ENCODE assay signal across 10 cellular contexts in the genomic region with DNA sequence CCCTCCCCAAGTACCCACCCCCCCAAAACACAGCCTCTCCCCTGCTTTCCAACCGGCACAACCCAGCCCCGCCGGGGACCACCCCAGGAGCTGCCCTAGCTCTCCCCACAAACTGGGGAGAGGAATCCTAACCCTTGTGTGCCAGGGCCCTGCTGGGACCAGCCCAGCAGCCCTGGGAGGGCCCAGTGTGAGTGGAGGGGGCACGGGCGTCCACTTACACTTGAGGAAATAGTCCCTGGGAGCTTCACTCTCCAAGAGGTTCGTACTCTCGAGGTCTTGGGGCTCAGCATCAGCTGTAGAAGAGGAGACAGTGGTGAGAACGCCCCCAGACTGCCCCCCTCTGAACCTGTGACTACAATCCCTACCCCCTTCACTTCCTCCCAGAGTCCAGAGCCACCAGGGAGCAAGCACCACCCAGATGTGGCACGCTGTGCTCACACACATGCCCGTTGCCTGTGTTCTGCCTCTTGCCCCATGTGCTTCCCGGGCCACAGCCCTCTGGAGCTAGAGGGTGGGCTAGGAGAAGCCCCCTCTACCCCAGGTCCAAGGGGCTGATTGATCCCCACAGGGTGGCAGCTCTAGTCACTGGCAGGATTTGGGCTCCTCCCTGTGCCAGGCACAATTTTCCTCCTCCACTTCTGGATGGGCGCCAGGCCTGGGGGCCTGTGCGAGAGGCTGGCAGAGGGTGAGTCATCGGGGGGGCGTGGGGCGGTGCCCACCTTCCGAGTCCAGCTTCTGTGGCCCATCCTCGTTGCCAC. TPM values are rescaled to one million over a fixed set of nuclear protein-coding genes. Genes with fewer than 3 reads are reported as not detected.
DNase-seq lines count a peak whose midpoint lies in the region; ATAC-seq and TF ChIP-seq lines count a peak whose summit lies in the region.
"Had no signal": no experiment of that assay in that cellular context is flagged by ENCODE, and none has a peak within 500 bp of the region (broad histone marks: within the 10 kb centered on the region; RNA-seq: fewer than 3 reads in every experiment).

No MANE protein-coding gene starts in this region.

- H3K4me1 ChIP-seq in ACC112 (ENCODE audit: control insufficient read depth, insufficient read depth, low read length, unreplicated experiment): peaks cover 35% of the 10 kb centered on the region
- peaks cover 51% of the 10 kb centered on the region for H3K4me1 ChIP-seq in body of pancreas
- peaks cover 30 to 36% of the 10 kb centered on the region in 2 donors for H3K4me1 ChIP-seq in naive thymus-derived CD4-positive, alpha-beta T cell (ENCODE audit: control insufficient read depth in 2 of 2, insufficient read depth in 2 of 2, low read length in 2 of 2)

- intact Hi-C loops in body of pancreas (cut with DNase I): no loop called here
- intact Hi-C loops in naive thymus-derived CD4-positive, alpha-beta T cell (cut with micrococcal nuclease): no loop called here

- DNase-seq in LNCaP clone FGC (ENCODE audit: low read depth) (no peak), body of pancreas (peak in 3 of 4 donors; percentile 50 to 81 (median 55)), HK-2 (ENCODE audit: unreplicated experiment) (no peak), NCI-H526 (lab: John Stamatoyannopoulos, UW) (no peak), hippocampal formation (lab: John Stamatoyannopoulos, UW) (no peak), NCI-H2227 (lab: John Stamatoyannopoulos, UW; ENCODE audit: unreplicated experiment) (no peak)
- DNase-seq in naive thymus-derived CD4-positive, alpha-beta T cell: no peak
- DNase-seq: GDM1, GM23248 had no signal

- no peaks in the 10 kb centered on the region for H3K79me2 ChIP-seq in ACC112 (ENCODE audit: control insufficient read depth, insufficient read depth, low read length, unreplicated experiment)

- POLR2A ChIA-PET in naive thymus-derived CD4-positive, alpha-beta T cell (lab: Charles Lee): interaction anchor here (0.8 to 20.0 kb wide), 20 partner anchors 8 to 615 kb away, joined by 3 to 354 read pairs (median 5); a partner anchor contains a TSS

- no peak overlapping the region for H2AFZ ChIP-seq in ACC112 (ENCODE audit: low read length, unreplicated experiment)
- H2AFZ ChIP-seq: GM23248 had no signal

- H3K9me3 Mint-ChIP-seq in naive thymus-derived CD4-positive, alpha-beta T cell: no peaks in the 10 kb centered on the region

- TF ChIP-seq POLR2A in body of pancreas (IDR thresholded peaks at IDR 0.05): no peak

- H3K4me1 Mint-ChIP-seq in naive thymus-derived CD4-positive, alpha-beta T cell: peaks cover 25 to 56% (median 46%) of the 10 kb centered on the region in 7 donors

- no peaks in the 10 kb centered on the region for H3K9me3 ChIP-seq in body of pancreas
- no peaks in the 10 kb centered on the region for H3K9me3 ChIP-seq in naive thymus-derived CD4-positive, alpha-beta T cell (ENCODE audit: control insufficient read depth in 2 of 3, low read length in 3 of 3)

- no peaks in the 10 kb centered on the region for H3K27me3 ChIP-seq in ACC112 (ENCODE audit: insufficient read depth, low read length)
- no peaks in the 10 kb centered on the region for H3K27me3 ChIP-seq in body of pancreas
- no peaks in the 10 kb centered on the region for H3K27me3 ChIP-seq in naive thymus-derived CD4-positive, alpha-beta T cell (ENCODE audit: control insufficient read depth in 2 of 2, insufficient read depth in 2 of 2, low read length in 2 of 2)

- H3K27me3 Mint-ChIP-seq in naive thymus-derived CD4-positive, alpha-beta T cell: peaks cover 0 to 17% (median 0%) of the 10 kb centered on the region in 5 donors

- peaks cover 0 to 2% (median 0%) of the 10 kb centered on the region in 5 donors for H3K36me3 Mint-ChIP-seq in naive thymus-derived CD4-positive, alpha-beta T cell

- H3K27ac ChIP-seq in ACC112 (ENCODE audit: low read depth, low read length) (peak overlapping the region; percentile 91), body of pancreas (peak overlapping the region; percentile 93 to 99 (median 93))
- H3K27ac ChIP-seq in naive thymus-derived CD4-positive, alpha-beta T cell (ENCODE audit: low read depth, low read length): peak overlapping the region; percentile 70
- H3K27ac ChIP-seq: GM23248 had no signal

- TF ChIP-seq CTCF in LNCaP clone FGC (IDR thresholded peaks at IDR 0.05; ENCODE audit: control insufficient read depth, extremely low read depth, insufficient read depth) (no peak), body of pancreas (IDR thresholded peaks at IDR 0.05) (no peak)

- peak overlapping the region; percentile 65 to 99 (median 90) for H3K4me3 Mint-ChIP-seq in naive thymus-derived CD4-positive, alpha-beta T cell

- H3K27ac Mint-ChIP-seq in naive thymus-derived CD4-positive, alpha-beta T cell: peak overlapping the region in 8 of 9 donors; percentile 59 to 97 (median 92)

- H3K36me3 ChIP-seq in ACC112 (ENCODE audit: insufficient read depth, low read length): no peaks in the 10 kb centered on the region
- H3K36me3 ChIP-seq in body of pancreas (replicated peaks in 1 of 2; ENCODE audit: insufficient read depth in 1 of 2, low read depth in 2 of 2): no peaks in the 10 kb centered on the region
- no peaks in the 10 kb centered on the region for H3K36me3 ChIP-seq in naive thymus-derived CD4-positive, alpha-beta T cell (ENCODE audit: control insufficient read depth in 2 of 3, insufficient read depth in 3 of 3, low read length in 3 of 3)

- WGBS in body of pancreas, 2 donors: 76 to 78% methylated on average over 4 to 13 of the region's 18 CpGs

- CTCF ChIA-PET in naive thymus-derived CD4-positive, alpha-beta T cell (lab: Charles Lee): interaction anchor here (0.6 to 3.0 kb wide), 13 partner anchors 12 to 1084 kb away, joined by 3 to 25 read pairs (median 5); a partner anchor contains a TSS

- no peak for ATAC-seq in body of pancreas
- no peak for ATAC-seq in naive thymus-derived CD4-positive, alpha-beta T cell

- H3K4me3 ChIP-seq in ACC112 (ENCODE audit: low read depth, low read length): 0 out of 2 replicates have a peak overlapping the region, but pooled peaks have one; percentile 85
- H3K4me3 ChIP-seq in LNCaP clone FGC (ENCODE audit: low read depth, low read length): peak overlapping the region; percentile 58
- no peak overlapping the region for H3K4me3 ChIP-seq in body of pancreas
- peak overlapping the region; percentile 74 for H3K4me3 ChIP-seq in naive thymus-derived CD4-positive, alpha-beta T cell (ENCODE audit: low read length)
- H3K4me3 ChIP-seq: GM23248 had no signal

RNA-seq across cellular contexts. Expression of a gene that starts 3.0 kb away (rescaled TPM):
- total RNA-seq in body of pancreas: 10 to 100 TPM; 39.6 to 41.8 TPM
- total RNA-seq in naive thymus-derived CD4-positive, alpha-beta T cell: 10 to 100 TPM in 1 of 5 experiments, 1 to 10 TPM in 4; 2.5 to 25.6 (median 8.7) TPM
- 1 to 10 TPM; 6.3 to 7.7 TPM for polyA plus RNA-seq in naive thymus-derived CD4-positive, alpha-beta T cell

RNA-seq across cellular contexts. Expression of a gene that starts 20.2 kb away (rescaled TPM):
- 10 to 100 TPM; 44.2 to 49.5 TPM for total RNA-seq in body of pancreas
- 100 to 1,000 TPM in 3 of 5 experiments, 10 to 100 TPM in 2; 87.7 to 159 (median 112) TPM for total RNA-seq in naive thymus-derived CD4-positive, alpha-beta T cell
- 10 to 100 TPM; 84.8 to 99.4 TPM for polyA plus RNA-seq in naive thymus-derived CD4-positive, alpha-beta T cell

RNA-seq across cellular contexts. Expression of a gene that starts 21.4 kb away (rescaled TPM):
- 10 to 100 TPM; 12.5 to 21.0 TPM for total RNA-seq in body of pancreas
- total RNA-seq in naive thymus-derived CD4-positive, alpha-beta T cell: 10 to 100 TPM; 20.9 to 37.7 (median 29.6) TPM
- polyA plus RNA-seq in naive thymus-derived CD4-positive, alpha-beta T cell: 10 to 100 TPM; 14.9 to 29.6 TPM

RNA-seq across cellular contexts. Expression of a gene that starts 29.3 kb away (rescaled TPM):
- total RNA-seq in body of pancreas: 10 to 100 TPM; 47.7 to 77.8 TPM
- 100 to 1,000 TPM in 4 of 5 experiments, 10 to 100 TPM in 1; 81.0 to 154 (median 128) TPM for total RNA-seq in naive thymus-derived CD4-positive, alpha-beta T cell
- 10 to 100 TPM; 64.6 to 72.2 TPM for polyA plus RNA-seq in naive thymus-derived CD4-positive, alpha-beta T cell

RNA-seq across cellular contexts. Expression of a gene that starts 31.2 kb away (rescaled TPM):
- total RNA-seq in body of pancreas: 10 to 100 TPM in 1 of 2 donors, 1 to 10 TPM in 1; 8.6 to 21.8 TPM
- total RNA-seq in naive thymus-derived CD4-positive, alpha-beta T cell: 100 to 1,000 TPM; 145 to 201 (median 152) TPM
- polyA plus RNA-seq in naive thymus-derived CD4-positive, alpha-beta T cell: 10 to 100 TPM; 44.5 to 83.3 TPM

Comparison
In these comparisons a context has a peak if more than half of its experiments do, and no peak if none do; other contexts are left out.
1. H3K4me3 ChIP-seq: peak in ACC112 (single experiment), LNCaP clone FGC (single experiment) and naive thymus-derived CD4-positive, alpha-beta T cell (single experiment); none in body of pancreas (0 of 2).
2. DNase-seq: peak in body of pancreas (3 of 4); none in LNCaP clone FGC (single experiment), naive thymus-derived CD4-positive, alpha-beta T cell (0 of 9), HK-2 (single experiment), NCI-H526 (0 of 2), hippocampal formation (0 of 2) and NCI-H2227 (single experiment).
3. Peak in every context shown above with its lines, with median percentiles within 50 percentile points of each other: H3K27ac ChIP-seq.